ENCODE assay signal across 8 cellular contexts in genomic region chr7:38374507-38374906, GRCh38.
DNase-seq lines count a peak whose midpoint lies in the region; TF ChIP-seq lines count a peak whose summit lies in the region.

No MANE protein-coding gene starts in this region.

- H3K27me3 ChIP-seq in MM.1S (replicated peaks; ENCODE audit: insufficient read depth, low read length): no peaks in the 10 kb centered on the region
- H3K27me3 ChIP-seq in spleen (replicated peaks in 1 of 7): no peaks in the 10 kb centered on the region

- intact Hi-C loops in spleen (cut with DNase I; ENCODE audit: low total_unique reads): loop anchor here (10.0 kb wide), 1 partner anchor 160 kb away; no protein-coding TSS in a partner anchor
- intact Hi-C loops in lower leg skin (cut with DNase I; ENCODE audit: low total_unique reads): no loop called here

- H3K27ac ChIP-seq in MM.1S (ENCODE audit: low read length) (no peak overlapping the region), spleen (peak overlapping the region in 1 of 8 donors; percentile 15)

- peaks cover 49% of the 10 kb centered on the region for H3K79me2 ChIP-seq in MM.1S (ENCODE audit: low read length)

- no peak overlapping the region for H2AFZ ChIP-seq in MM.1S (ENCODE audit: low read length)

- H3K4me3 ChIP-seq in GM12865 (ENCODE audit: low read depth, low read length): no peak overlapping the region
- no peak overlapping the region for H3K4me3 ChIP-seq in MM.1S (ENCODE audit: low read length)
- no peak overlapping the region for H3K4me3 ChIP-seq in fibroblast of villous mesenchyme (ENCODE audit: low read depth, low read length)
- no peak overlapping the region for H3K4me3 ChIP-seq in spleen
- no peak overlapping the region for H3K4me3 ChIP-seq in lower leg skin (ENCODE audit: low read depth, poor library complexity, severe bottlenecking)

- peak; percentile 38 for DNase-seq in AG08395 (ENCODE audit: low spot score)
- peak; percentile 69 for DNase-seq in GM12865 (ENCODE audit: low read depth)
- peak; percentile 24 for DNase-seq in MM.1S
- DNase-seq in activated CD8-positive, alpha-beta memory T cell treated with anti-CD3 and anti-CD28 coated beads for 24 hours: peak; percentile 81
- DNase-seq in fibroblast of villous mesenchyme (ENCODE audit: low read depth): peak; percentile 42
- DNase-seq in spleen: no peak
- no peak for DNase-seq in DMS153 (lab: John Stamatoyannopoulos, UW)
- DNase-seq in lower leg skin (ENCODE audit: low spot score in 2 of 2): no peak

- H3K36me3 ChIP-seq in MM.1S (replicated peaks; ENCODE audit: insufficient read depth, low read length): peaks cover 5% of the 10 kb centered on the region; the same call in 1 of the 2 replicates
- H3K36me3 ChIP-seq in spleen: peaks cover 0 to 43% (median 8%) of the 10 kb centered on the region in 6 donors

- no peak overlapping the region for H3K4me2 ChIP-seq in MM.1S (ENCODE audit: low read depth, low read length)

- TF ChIP-seq CTCF in GM12865 (IDR thresholded peaks at IDR 0.05; ENCODE audit: insufficient read depth, low read depth, low read length, missing control alignments) (peak; percentile 63), MM.1S (IDR thresholded peaks at IDR 0.05; ENCODE audit: low read length) (peak; percentile 70), fibroblast of villous mesenchyme (IDR thresholded peaks at IDR 0.05; ENCODE audit: insufficient read depth, low read depth, low read length) (peak; percentile 62), spleen (IDR thresholded peaks at IDR 0.05 in 8 of 11, conservative IDR thresholded peaks at IDR 0.05 in 3 of 11) (peak in 10 of 11 experiments; percentile 42 to 74 (median 68)), lower leg skin (IDR thresholded peaks at IDR 0.05) (no peak)

- H3K4me1 ChIP-seq in MM.1S (ENCODE audit: low read length) (peaks cover 8% of the 10 kb centered on the region), spleen (peaks cover 8 to 56% (median 22%) of the 10 kb centered on the region in 6 donors)

- 26 to 43% (median 31%) methylated on average over 6 of the region's 6 CpGs for WGBS in spleen, 5 donors
- 34 to 35% methylated on average over 6 of the region's 6 CpGs for WGBS in lower leg skin, 2 donors

- H3K9me3 ChIP-seq in MM.1S (replicated peaks; ENCODE audit: insufficient read depth, low read length) (no peaks in the 10 kb centered on the region), spleen (no peaks in the 10 kb centered on the region)

- no peak for TF ChIP-seq POLR2A in spleen (IDR thresholded peaks at IDR 0.05)
- TF ChIP-seq POLR2A in lower leg skin (IDR thresholded peaks at IDR 0.05): no peak

- no peak overlapping the region for H3K9ac ChIP-seq in MM.1S (ENCODE audit: low read length)

- H3F3A ChIP-seq in MM.1S (ENCODE audit: insufficient read depth, low read length): peaks cover 1% of the 10 kb centered on the region; the same call in 1 of the 2 replicates

- peaks cover 4% of the 10 kb centered on the region; the same call in 1 of the 2 replicates for H4K20me1 ChIP-seq in MM.1S (ENCODE audit: insufficient read depth, low read length)

- H3K9me2 ChIP-seq in MM.1S (replicated peaks; ENCODE audit: insufficient read depth, low read length): no peaks in the 10 kb centered on the region

Comparison
In these comparisons a context has a peak if more than half of its experiments do, and no peak if none do; other contexts are left out.
1. DNase-seq: peak in AG08395 (single experiment), GM12865 (single experiment), MM.1S (single experiment), activated CD8-positive, alpha-beta memory T cell treated with anti-CD3 and anti-CD28 coated beads for 24 hours (single experiment) and fibroblast of villous mesenchyme (single experiment); none in spleen (single experiment), DMS153 (single experiment) and lower leg skin (0 of 2).
2. CTCF ChIP-seq: peak in GM12865 (single experiment), MM.1S (single experiment), fibroblast of villous mesenchyme (single experiment) and spleen (10 of 11); none in lower leg skin (0 of 3).